In the genomic region with DNA sequence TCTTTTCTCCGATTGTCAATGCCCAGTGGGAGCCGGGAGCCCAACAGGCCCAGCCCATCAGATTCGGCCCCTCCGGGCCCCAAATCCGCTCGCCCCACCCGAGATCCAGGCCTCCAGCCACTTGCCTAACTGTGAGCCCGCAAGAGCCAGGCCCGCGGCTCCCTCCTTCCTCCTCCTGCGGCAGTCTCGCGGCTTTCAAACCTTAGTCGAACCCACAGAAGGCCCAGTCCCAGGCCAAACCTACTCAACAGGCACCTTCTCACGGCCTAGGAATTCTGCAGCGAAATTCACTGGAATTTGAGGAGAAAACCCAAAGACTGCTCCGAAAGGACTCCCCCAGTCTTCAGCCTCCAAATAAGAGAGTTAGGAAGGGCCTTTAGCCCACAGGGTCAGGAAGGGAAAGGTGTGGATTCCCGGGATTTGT, we compare ENCODE assay signal across 16 cellular contexts. TPM values are rescaled to one million over a fixed set of nuclear protein-coding genes. Genes with fewer than 3 reads are reported as not detected.
DNase-seq lines count a peak whose midpoint lies in the region; ATAC-seq, FAIRE-seq and TF ChIP-seq lines count a peak whose summit lies in the region.
"Had no signal": no experiment of that assay in that cellular context is flagged by ENCODE, and none has a peak within 500 bp of the region (broad histone marks: within the 10 kb centered on the region; RNA-seq: fewer than 3 reads in every experiment).

No MANE protein-coding gene starts in this region.

- no peak for DNase-seq in activated naive CD4-positive, alpha-beta T cell treated with anti-CD3 and anti-CD28 coated beads, Interleukin-2, amount 10 ng/mL, durations not matched to agents 7 days and 5 days
- no peak for DNase-seq in activated naive CD4-positive, alpha-beta T cell (lab: John Stamatoyannopoulos, UW)
- DNase-seq in K562 (ENCODE audit: extremely low read depth in 1 of 4, low spot score in 3 of 4) (no peak), lower lobe of right lung (peak; percentile 41), vagina (ENCODE audit: extremely low spot score in 2 of 2) (no peak), NCI-H345 treated with DMSO at 0.1 percent for 48 hours (lab: John Stamatoyannopoulos, UW; ENCODE audit: unreplicated experiment) (no peak), anterior cingulate cortex (lab: John Stamatoyannopoulos, UW) (no peak), DMS114 treated with DMSO at 0.1 percent for 48 hours (lab: John Stamatoyannopoulos, UW; ENCODE audit: unreplicated experiment) (no peak)
- DNase-seq: aorta; COR-L47; left colon; naive thymus-derived CD4-positive, alpha-beta T cell; SIG-M5; T1000 had no signal

- no peak for TF ChIP-seq RAD21 in K562 (CRISPR knock-in tag; conservative IDR thresholded peaks at IDR 0.05 in 1 of 2, IDR thresholded peaks at IDR 0.05 in 1 of 2)

- peak overlapping the region; percentile 40 for H3K27ac Mint-ChIP-seq in activated naive CD4-positive, alpha-beta T cell treated with anti-CD3 and anti-CD28 coated beads, Interleukin-2, amount 10 ng/mL, durations not matched to agents 7 days and 5 days
- H3K27ac Mint-ChIP-seq: activated T-helper 17 cell treated with anti-CD3 and anti-CD28 coated beads, Interleukin-2, amount 50 U/mL, for 72 hours had no signal

- ATAC-seq in K562 (no peak), lower lobe of right lung (no peak)
- ATAC-seq: activated T-helper 17 cell treated with anti-CD3 and anti-CD28 coated beads, Interleukin-2, amount 50 U/mL, for 72 hours; left colon; naive thymus-derived CD4-positive, alpha-beta T cell had no signal

- peaks cover 19% of the 10 kb centered on the region for H3K36me3 Mint-ChIP-seq in activated naive CD4-positive, alpha-beta T cell treated with anti-CD3 and anti-CD28 coated beads, Interleukin-2, amount 10 ng/mL, durations not matched to agents 7 days and 5 days

- H3K9me1 ChIP-seq in K562 (ENCODE audit: control insufficient read depth, insufficient read depth, low read length), result no peaks in the 10 kb centered on the region

- H3K27me3 ChIP-seq in K562 (ENCODE audit: control insufficient read depth in 2 of 2, insufficient read depth in 2 of 2, low read length in 2 of 2), result peaks cover 47 to 84% of the 10 kb centered on the region in 2 experiments
- peaks cover 99% of the 10 kb centered on the region for H3K27me3 ChIP-seq in lower lobe of right lung (ENCODE audit: low read depth)
- peaks cover 11% of the 10 kb centered on the region for H3K27me3 ChIP-seq in vagina

- H3K4me1 ChIP-seq in K562 (replicated peaks in 1 of 2; ENCODE audit: control insufficient read depth in 2 of 2, insufficient read depth in 2 of 2, low read length in 2 of 2) (peaks cover 0 to 68% of the 10 kb centered on the region in 2 experiments; a peak in 3 of 5 replicates), lower lobe of right lung (peaks cover 34% of the 10 kb centered on the region), vagina (peaks cover 33% of the 10 kb centered on the region)

- no peak overlapping the region for H3K9ac ChIP-seq in K562 (ENCODE audit: insufficient read depth in 1 of 2, low read depth in 2 of 2, low read length in 2 of 2)

- H3K4me3 Mint-ChIP-seq in activated naive CD4-positive, alpha-beta T cell treated with anti-CD3 and anti-CD28 coated beads, Interleukin-2, amount 10 ng/mL, durations not matched to agents 7 days and 5 days, result no peak overlapping the region

- POLR2A ChIA-PET in K562 (lab: Yijun Ruan, JAX), result interaction anchor here (1.0 kb wide), 1 partner anchor 13 kb away, joined by 3 read pairs; no protein-coding TSS in a partner anchor

- no peaks in the 10 kb centered on the region for H3K36me3 ChIP-seq in K562 (ENCODE audit: control insufficient read depth, insufficient read depth, low read length)
- no peaks in the 10 kb centered on the region for H3K36me3 ChIP-seq in lower lobe of right lung
- no peaks in the 10 kb centered on the region for H3K36me3 ChIP-seq in vagina

- H3K4me3 ChIP-seq in K562 (no peak overlapping the region), lower lobe of right lung (no peak overlapping the region), vagina (peak overlapping the region in 1 of 2 donors; percentile 54)

- H3K27ac ChIP-seq in K562 (ENCODE audit: extremely low read depth, low read depth, low read length) (no peak overlapping the region), lower lobe of right lung (no peak overlapping the region), vagina (peak overlapping the region; percentile 74)

- intact Hi-C loops in K562 (cut with micrococcal nuclease), result no loop called here
- intact Hi-C loops in lower lobe of right lung (cut with DNase I), result no loop called here
- intact Hi-C loops in vagina (cut with DNase I), result no loop called here

- BruUV-seq in K562 (replicated peaks; lab: Mats Ljungman, UMichigan), result no TSS peak

- peaks cover 5% of the 10 kb centered on the region for H3K9me3 Mint-ChIP-seq in activated naive CD4-positive, alpha-beta T cell treated with anti-CD3 and anti-CD28 coated beads, Interleukin-2, amount 10 ng/mL, durations not matched to agents 7 days and 5 days
- H3K9me3 Mint-ChIP-seq: activated T-helper 17 cell treated with anti-CD3 and anti-CD28 coated beads, Interleukin-2, amount 50 U/mL, for 72 hours had no signal

- H3K9me3 ChIP-seq in K562 (replicated peaks; ENCODE audit: control insufficient read depth, insufficient read depth, low read depth, low read length) (no peaks in the 10 kb centered on the region), lower lobe of right lung (no peaks in the 10 kb centered on the region), vagina (no peaks in the 10 kb centered on the region)

- in situ Hi-C loops in K562 (cut with MboI), result no loop called here

- H2AFZ ChIP-seq in K562 (ENCODE audit: low read depth, low read length), result no peak overlapping the region

- no peak overlapping the region for H3K4me2 ChIP-seq in K562 (ENCODE audit: insufficient read depth, low read length)

- no peak for TF ChIP-seq EP300 in K562 (IDR thresholded peaks at IDR 0.05; ENCODE audit: low read length)

- H3K27me3 Mint-ChIP-seq in activated naive CD4-positive, alpha-beta T cell treated with anti-CD3 and anti-CD28 coated beads, Interleukin-2, amount 10 ng/mL, durations not matched to agents 7 days and 5 days, result peaks cover 100% of the 10 kb centered on the region

- TF ChIP-seq POLR2A in K562 (conservative IDR thresholded peaks at IDR 0.05), result no peak
- no peak for TF ChIP-seq POLR2A in vagina (IDR thresholded peaks at IDR 0.05)

- no peaks in the 10 kb centered on the region; the same call in 1 of the 2 replicates for H4K20me1 ChIP-seq in K562 (replicated peaks; ENCODE audit: control insufficient read depth, insufficient read depth, low read length)

- no peak for FAIRE-seq in K562 (lab: Jason Lieb, UNC)
- FAIRE-seq: colon had no signal

- TF ChIP-seq CTCF in K562 (IDR thresholded peaks at IDR 0.05 in 2 of 3, conservative IDR thresholded peaks at IDR 0.05 in 1 of 3; ENCODE audit: insufficient read depth in 2 of 3, low read depth in 1 of 3, low read length in 3 of 3) (no peak), lower lobe of right lung (IDR thresholded peaks at IDR 0.05) (no peak), vagina (IDR thresholded peaks at IDR 0.05) (no peak)

- CTCF ChIA-PET in activated naive CD4-positive, alpha-beta T cell treated with anti-CD3 and anti-CD28 coated beads, Interleukin-2, amount 10 ng/mL, durations not matched to agents 7 days and 5 days (lab: Charles Lee), result no interaction called here
- CTCF ChIA-PET in K562 (lab: Yijun Ruan, JAX; ENCODE audit: low intra/inter-chr PET ratio), result no interaction called here

- WGBS in K562 (ENCODE audit: insufficient coverage, low coverage, missing lambda C conversion rate), result 50% methylated on average over 12 of the region's 18 CpGs

- H3K79me2 ChIP-seq in K562 (ENCODE audit: control insufficient read depth, insufficient read depth, low read length), result no peaks in the 10 kb centered on the region

- peaks cover 28% of the 10 kb centered on the region for H3K4me1 Mint-ChIP-seq in activated naive CD4-positive, alpha-beta T cell treated with anti-CD3 and anti-CD28 coated beads, Interleukin-2, amount 10 ng/mL, durations not matched to agents 7 days and 5 days

TF ChIP-seq in K562, 482 proteins besides CTCF, POLR2A, EP300 and RAD21 (continues in another document):
- TF ChIP-seq ZBTB43 (CRISPR knock-in tag; IDR thresholded peaks at IDR 0.05), result no peak
- TF ChIP-seq ZNF239 (CRISPR knock-in tag; IDR thresholded peaks at IDR 0.05), result no peak
- TF ChIP-seq NFATC3 (IDR thresholded peaks at IDR 0.05), result no peak
- TF ChIP-seq ZFX (CRISPR knock-in tag; IDR thresholded peaks at IDR 0.05), result peak; percentile 9; the same call in 1 of the 2 replicates

RNA-seq across cellular contexts. Expression of gene TFAP2A, which starts 2.8 kb away (rescaled TPM):
- total RNA-seq in K562 (2011; cell fraction: chromatin; rRNA removed; ENCODE audit: low replicate concordance), result 0.51 and 0.55 TPM in 2 replicates
- 0.33 TPM in 1 of 2 replicates, not detected in the other for total RNA-seq in K562 (2011; cell fraction: nucleolus; rRNA removed)
- 0.29 and 0.61 TPM in 2 replicates for total RNA-seq in K562 (2011; cell fraction: nucleoplasm; rRNA removed)
- total RNA-seq in K562 (2014; rRNA removed), result 0.33 TPM in 1 of 2 replicates, not detected in the other
- 0.18 TPM in 1 of 2 replicates, not detected in the other for total RNA-seq in K562 (2014; rRNA removed; fragmentation: Illumina TruSeq; extraction: Trizol)
- 0.11 and 0.22 TPM in 2 replicates for total RNA-seq in K562 (2015; rRNA removed; fragmentation: Illumina TruSeq; extraction: Trizol)
- 0.40 and 0.53 TPM in 2 replicates for total RNA-seq in K562 (2021)
- 0.15 and 0.17 TPM in 2 replicates for polyA plus RNA-seq in K562 (2011; rRNA removed)
- 0.19 and 0.22 TPM in 2 replicates for polyA plus RNA-seq in K562 (2011; cell fraction: cytosol; rRNA removed)
- 0.24 and 0.46 TPM in 2 replicates for polyA plus RNA-seq in K562 (2011; cell fraction: nucleus; rRNA removed)
- polyA plus RNA-seq in K562 (2012), result 0.29 and 0.42 TPM in 2 replicates
- 0.37 and 0.54 TPM in 2 replicates for polyA plus RNA-seq in K562 (2014; fragmentation: Illumina TruSeq; extraction: Trizol)
- polyA plus RNA-seq in K562 (2014; fragmentation: Nextera tagmentation; extraction: Ambion mirVana), result under 1 TPM; 0.14 to 0.20 TPM
- polyA plus RNA-seq in K562 (2014; rRNA removed), result 0.15 and 0.36 TPM in 2 replicates
- 0.12 and 0.28 TPM in 2 replicates for polyA minus RNA-seq in K562 (2011; rRNA and poly(A)+ RNA removed)
- polyA minus RNA-seq in K562 (2011; cell fraction: cytosol; rRNA and poly(A)+ RNA removed), result 1.0 and 3.5 TPM in 2 replicates
- polyA minus RNA-seq in K562 (2011; cell fraction: nucleus; rRNA and poly(A)+ RNA removed), result 0.40 and 0.56 TPM in 2 replicates
- 0.47 TPM for total RNA-seq in lower lobe of right lung
- 19.4 TPM for total RNA-seq in vagina
- total RNA-seq: naive thymus-derived CD4-positive, alpha-beta T cell had no signal
- polyA plus RNA-seq: naive thymus-derived CD4-positive, alpha-beta T cell had no signal

Comparison
In these comparisons a context has a peak if more than half of its experiments do, and no peak if none do; other contexts are left out.
1. RNA of gene TFAP2A, which starts 2.8 kb away (total RNA-seq): 19.4 TPM in vagina (single experiment); 0.47 TPM in lower lobe of right lung (single experiment) and 0.11 to 0.61 TPM in K562; every median in the first group is over 10 times any median in the second.